6 cellular contexts compared by ENCODE assay signal in the genomic region with DNA sequence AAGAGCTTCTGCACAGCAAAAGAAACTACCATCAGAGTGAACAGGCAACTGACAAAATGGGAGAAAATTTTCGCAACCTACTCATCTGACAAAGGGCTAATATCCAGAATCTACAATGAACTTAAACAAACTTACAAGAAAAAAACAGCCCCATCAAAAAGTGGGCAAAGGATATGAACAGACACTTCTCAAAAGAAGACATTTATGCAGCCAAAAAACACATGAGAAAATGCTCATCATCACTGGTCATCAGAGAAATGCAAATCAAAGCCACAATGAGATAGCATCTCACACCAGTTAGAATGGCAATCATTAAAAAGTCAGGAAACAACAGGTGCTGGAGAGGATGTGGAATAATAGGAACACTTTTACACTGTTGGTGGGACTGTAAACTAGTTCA.
DNase-seq lines count a peak whose midpoint lies in the region; ATAC-seq, FAIRE-seq and TF ChIP-seq lines count a peak whose summit lies in the region.
"Not testable (repeated sequence)": the region's sequence is repeated elsewhere in the genome, so short reads cannot be mapped to it uniquely, and the experiment has no call there.

No MANE protein-coding gene starts in this region.

- intact Hi-C loops in K562 (cut with micrococcal nuclease); natural killer cell (cut with micrococcal nuclease): not testable (repeated sequence)

- TF ChIP-seq CTCF in HEK293 (tag by site-specific recombination; IDR thresholded peaks at IDR 0.05); K562 (IDR thresholded peaks at IDR 0.05 in 2 of 3, conservative IDR thresholded peaks at IDR 0.05 in 1 of 3; ENCODE audit: insufficient read depth in 2 of 3, low read depth in 1 of 3, low read length in 3 of 3); natural killer cell (IDR thresholded peaks at IDR 0.05): not testable (repeated sequence)

- not testable (repeated sequence) for H3K4me3 ChIP-seq in HEK293 (ENCODE audit: low read depth, low read length); K562

- not testable (repeated sequence) for H3K9ac ChIP-seq in K562 (ENCODE audit: insufficient read depth in 1 of 2, low read depth in 2 of 2, low read length in 2 of 2)

- not testable (repeated sequence) for H3K9me1 ChIP-seq in K562 (ENCODE audit: control insufficient read depth, insufficient read depth, low read length)

- not testable (repeated sequence) for H3K4me2 ChIP-seq in K562 (ENCODE audit: insufficient read depth, low read length)

- not testable (repeated sequence) for ATAC-seq in K562; memory B cell (ENCODE audit: low read depth); natural killer cell

- not testable (repeated sequence) for H4K20me1 ChIP-seq in K562 (replicated peaks; ENCODE audit: control insufficient read depth, insufficient read depth, low read length)

- not testable (repeated sequence) for H3K9me3 ChIP-seq in HEK293 (ENCODE audit: control insufficient read depth, insufficient read depth, low read depth, low read length); K562 (replicated peaks; ENCODE audit: control insufficient read depth, insufficient read depth, low read depth, low read length)

- not testable (repeated sequence) for TF ChIP-seq EP300 in K562 (IDR thresholded peaks at IDR 0.05; ENCODE audit: low read length)

- in situ Hi-C loops in K562 (cut with MboI): not testable (repeated sequence)

- POLR2A ChIA-PET in HEK293 (lab: Yijun Ruan, JAX); K562 (lab: Yijun Ruan, JAX): not testable (repeated sequence)

- not testable (repeated sequence) for TF ChIP-seq RAD21 in K562 (CRISPR knock-in tag; conservative IDR thresholded peaks at IDR 0.05 in 1 of 2, IDR thresholded peaks at IDR 0.05 in 1 of 2)

- H3K4me1 ChIP-seq in HEK293 (ENCODE audit: control insufficient read depth, insufficient read depth, low read length); K562 (replicated peaks in 1 of 2; ENCODE audit: control insufficient read depth in 2 of 2, insufficient read depth in 2 of 2, low read length in 2 of 2): not testable (repeated sequence)

- not testable (repeated sequence) for H3K4me3 Mint-ChIP-seq in T-helper 1 cell treated with Interleukin-12 subunit alpha and Interleukin-12 subunit beta and Interleukin-4 antibody, amounts not matched to agents 30 μg/mL and 1 μg/mL, for 36 hours; memory B cell; natural killer cell
- peak overlapping the region in 3 of 5 donors; percentile 4 to 12 (median 4) for H3K4me3 Mint-ChIP-seq in immature natural killer cell

- WGBS in K562 (ENCODE audit: insufficient coverage, low coverage, missing lambda C conversion rate): no CpG with 5 or more reads among the region's 1 CpG

- CTCF ChIA-PET in HEK293 (lab: Yijun Ruan, JAX); K562 (lab: Yijun Ruan, JAX; ENCODE audit: low intra/inter-chr PET ratio): not testable (repeated sequence)

- TF ChIP-seq POLR2A in K562 (conservative IDR thresholded peaks at IDR 0.05): not testable (repeated sequence)

- FAIRE-seq in K562 (lab: Jason Lieb, UNC): not testable (repeated sequence)

- not testable (repeated sequence) for H3K27me3 ChIP-seq in K562 (ENCODE audit: control insufficient read depth in 2 of 2, insufficient read depth in 2 of 2, low read length in 2 of 2)

- H3K4me1 Mint-ChIP-seq in T-helper 1 cell treated with Interleukin-12 subunit alpha and Interleukin-12 subunit beta and Interleukin-4 antibody, amounts not matched to agents 30 μg/mL and 1 μg/mL, for 36 hours (ENCODE audit: low read depth): peaks cover 12% of the 10 kb centered on the region
- H3K4me1 Mint-ChIP-seq in immature natural killer cell: peaks cover 38 to 39% of the 10 kb centered on the region in 2 donors
- peaks cover 14% of the 10 kb centered on the region for H3K4me1 Mint-ChIP-seq in memory B cell
- peaks cover 37 to 43% of the 10 kb centered on the region in 2 donors for H3K4me1 Mint-ChIP-seq in natural killer cell

- H3K27ac ChIP-seq in HEK293 (ENCODE audit: extremely low read depth, low read depth, low read length); K562 (ENCODE audit: extremely low read depth, low read depth, low read length): not testable (repeated sequence)

- H3K9me3 Mint-ChIP-seq in T-helper 1 cell treated with Interleukin-12 subunit alpha and Interleukin-12 subunit beta and Interleukin-4 antibody, amounts not matched to agents 30 μg/mL and 1 μg/mL, for 36 hours; immature natural killer cell; memory B cell; natural killer cell: not testable (repeated sequence)

- not testable (repeated sequence) for H3K36me3 Mint-ChIP-seq in T-helper 1 cell treated with Interleukin-12 subunit alpha and Interleukin-12 subunit beta and Interleukin-4 antibody, amounts not matched to agents 30 μg/mL and 1 μg/mL, for 36 hours (ENCODE audit: low read depth); immature natural killer cell; memory B cell; natural killer cell

- DNase-seq in K562 (ENCODE audit: extremely low read depth in 1 of 4, low spot score in 3 of 4); immature natural killer cell; memory B cell (ENCODE audit: low spot score in 2 of 2); natural killer cell: not testable (repeated sequence)

- peak overlapping the region; percentile 45 for H3K27ac Mint-ChIP-seq in T-helper 1 cell treated with Interleukin-12 subunit alpha and Interleukin-12 subunit beta and Interleukin-4 antibody, amounts not matched to agents 30 μg/mL and 1 μg/mL, for 36 hours
- H3K27ac Mint-ChIP-seq in immature natural killer cell (peak overlapping the region in 2 of 6 donors; percentile 46 to 62), memory B cell (peak overlapping the region; percentile 11), natural killer cell (peak overlapping the region; percentile 26 to 82)

- BruUV-seq in K562 (replicated peaks; lab: Mats Ljungman, UMichigan): not testable (repeated sequence)

- H3K36me3 ChIP-seq in HEK293 (ENCODE audit: control insufficient read depth in 2 of 2, insufficient read depth in 1 of 2, low read length in 2 of 2); K562 (ENCODE audit: control insufficient read depth, insufficient read depth, low read length): not testable (repeated sequence)

- H3K27me3 Mint-ChIP-seq in T-helper 1 cell treated with Interleukin-12 subunit alpha and Interleukin-12 subunit beta and Interleukin-4 antibody, amounts not matched to agents 30 μg/mL and 1 μg/mL, for 36 hours (ENCODE audit: low read depth); immature natural killer cell (ENCODE audit: low read depth in 3 of 3); memory B cell; natural killer cell (ENCODE audit: low read depth in 2 of 2): not testable (repeated sequence)

- not testable (repeated sequence) for H3K79me2 ChIP-seq in K562 (ENCODE audit: control insufficient read depth, insufficient read depth, low read length)

- not testable (repeated sequence) for H2AFZ ChIP-seq in K562 (ENCODE audit: low read depth, low read length)

TF ChIP-seq in HEK293, 187 proteins besides CTCF, POLR2A, EP300 and RAD21:
- TF ChIP-seq ZNF184 (tag by site-specific recombination; IDR thresholded peaks at IDR 0.05) (peak; percentile 58; the same call in 1 of the 2 replicates), SCRT2 (tag by site-specific recombination; IDR thresholded peaks at IDR 0.05) (0 out of 2 replicates have a peak, but pooled peaks have one; percentile 17)

TF ChIP-seq in K562, 482 proteins besides CTCF, POLR2A, EP300 and RAD21:
- TF ChIP-seq, protein P1, sequence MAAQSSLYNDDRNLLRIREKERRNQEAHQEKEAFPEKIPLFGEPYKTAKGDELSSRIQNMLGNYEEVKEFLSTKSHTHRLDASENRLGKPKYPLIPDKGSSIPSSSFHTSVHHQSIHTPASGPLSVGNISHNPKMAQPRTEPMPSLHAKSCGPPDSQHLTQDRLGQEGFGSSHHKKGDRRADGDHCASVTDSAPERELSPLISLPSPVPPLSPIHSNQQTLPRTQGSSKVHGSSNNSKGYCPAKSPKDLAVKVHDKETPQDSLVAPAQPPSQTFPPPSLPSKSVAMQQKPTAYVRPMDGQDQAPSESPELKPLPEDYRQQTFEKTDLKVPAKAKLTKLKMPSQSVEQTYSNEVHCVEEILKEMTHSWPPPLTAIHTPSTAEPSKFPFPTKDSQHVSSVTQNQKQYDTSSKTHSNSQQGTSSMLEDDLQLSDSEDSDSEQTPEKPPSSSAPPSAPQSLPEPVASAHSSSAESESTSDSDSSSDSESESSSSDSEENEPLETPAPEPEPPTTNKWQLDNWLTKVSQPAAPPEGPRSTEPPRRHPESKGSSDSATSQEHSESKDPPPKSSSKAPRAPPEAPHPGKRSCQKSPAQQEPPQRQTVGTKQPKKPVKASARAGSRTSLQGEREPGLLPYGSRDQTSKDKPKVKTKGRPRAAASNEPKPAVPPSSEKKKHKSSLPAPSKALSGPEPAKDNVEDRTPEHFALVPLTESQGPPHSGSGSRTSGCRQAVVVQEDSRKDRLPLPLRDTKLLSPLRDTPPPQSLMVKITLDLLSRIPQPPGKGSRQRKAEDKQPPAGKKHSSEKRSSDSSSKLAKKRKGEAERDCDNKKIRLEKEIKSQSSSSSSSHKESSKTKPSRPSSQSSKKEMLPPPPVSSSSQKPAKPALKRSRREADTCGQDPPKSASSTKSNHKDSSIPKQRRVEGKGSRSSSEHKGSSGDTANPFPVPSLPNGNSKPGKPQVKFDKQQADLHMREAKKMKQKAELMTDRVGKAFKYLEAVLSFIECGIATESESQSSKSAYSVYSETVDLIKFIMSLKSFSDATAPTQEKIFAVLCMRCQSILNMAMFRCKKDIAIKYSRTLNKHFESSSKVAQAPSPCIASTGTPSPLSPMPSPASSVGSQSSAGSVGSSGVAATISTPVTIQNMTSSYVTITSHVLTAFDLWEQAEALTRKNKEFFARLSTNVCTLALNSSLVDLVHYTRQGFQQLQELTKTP (IDR thresholded peaks at IDR 0.05; ENCODE audit: low read depth in 1 of 2, partially characterized antibody in 2 of 2): peak in 1 of 2 experiments; percentile 98
- peak; percentile 2 for TF ChIP-seq MEIS2 (IDR thresholded peaks at IDR 0.05; ENCODE audit: partially characterized antibody)
TF ChIP-seq in K562: peak in this region for 2; not testable (repeated sequence) for 480.
